Comparison of ENCODE assay signal across 8 cellular contexts in the genomic region with DNA sequence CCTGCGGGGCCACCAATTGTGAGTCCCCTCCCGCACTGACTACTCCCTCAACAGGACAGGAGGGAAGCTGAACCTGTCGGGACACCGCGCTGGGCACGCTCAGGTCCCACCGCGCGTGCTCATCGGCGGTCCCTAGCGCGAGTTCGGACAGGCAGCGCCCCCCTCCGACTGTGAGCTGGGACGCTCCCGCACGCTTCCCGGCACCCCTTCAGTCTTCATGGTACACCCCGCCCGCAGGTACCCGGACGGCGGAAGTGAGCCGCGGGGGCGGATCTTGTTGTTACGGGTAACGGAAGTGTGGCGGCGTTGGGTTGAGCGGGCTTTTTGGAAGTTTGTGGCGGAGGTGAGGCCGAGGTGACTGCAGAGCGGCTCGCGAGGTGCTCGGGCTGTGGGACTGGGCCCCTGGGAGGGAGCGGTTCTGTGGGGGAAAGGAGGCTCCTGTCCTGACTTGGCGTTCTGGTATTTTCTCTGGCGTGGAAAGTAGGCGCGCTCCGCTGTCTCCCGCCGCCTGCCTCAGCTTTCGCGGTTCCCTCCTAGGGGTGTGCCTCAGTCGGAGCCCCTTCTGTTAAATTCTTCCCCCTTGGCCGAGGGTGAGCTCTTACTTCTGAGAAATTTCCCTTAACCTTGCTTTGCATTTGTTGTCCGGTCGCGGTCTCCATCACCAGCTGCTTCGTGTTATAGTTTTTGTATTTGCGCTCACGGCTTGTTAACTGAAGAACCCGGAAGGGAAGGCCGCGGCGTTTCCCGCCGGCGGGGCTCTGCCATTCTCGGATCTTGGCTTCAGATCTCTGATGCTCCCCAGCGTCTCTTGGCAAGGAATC. TPM values are rescaled to one million over a fixed set of nuclear protein-coding genes. Genes with fewer than 3 reads are reported as not detected.
DNase-seq lines count a peak whose midpoint lies in the region; ATAC-seq and TF ChIP-seq lines count a peak whose summit lies in the region.

A gene (plus strand): TSS at position 289 of the 821 bp plus-strand sequence. CDS start 3,669 bp downstream, outside the sequence.

- no peaks in the 10 kb centered on the region for H3K9me3 Mint-ChIP-seq in IgD-negative memory B cell

- H3K27me3 Mint-ChIP-seq in IgD-negative memory B cell, result no peaks in the 10 kb centered on the region

- peak within 1 kb of the TSS; percentile 87 to 88 for H3K9ac ChIP-seq in mucosa of rectum (ENCODE audit: low read depth in 1 of 2, low read length in 2 of 2)

- peak within 1 kb of the TSS; percentile 66 to 98 (median 90) for H3K27ac Mint-ChIP-seq in IgD-negative memory B cell

- H3K4me1 ChIP-seq in mucosa of rectum (ENCODE audit: control insufficient read depth in 2 of 2, insufficient read depth in 2 of 2, low read length in 2 of 2), result peaks cover 7 to 11% of the 10 kb centered on the region in 2 donors

- TF ChIP-seq CTCF in epithelial cell of proximal tubule (conservative IDR thresholded peaks at IDR 0.05; ENCODE audit: low read depth, low read length), result peak; percentile 48

- no peaks in the 10 kb centered on the region for H3K27me3 ChIP-seq in mucosa of rectum (ENCODE audit: control insufficient read depth in 2 of 2, insufficient read depth in 2 of 2, low read length in 2 of 2)

- no peaks in the 10 kb centered on the region for H3K36me3 ChIP-seq in mucosa of rectum (ENCODE audit: control insufficient read depth in 2 of 2, insufficient read depth in 2 of 2, low read length in 2 of 2)

- H3K4me3 Mint-ChIP-seq in IgD-negative memory B cell, result peak within 1 kb of the TSS; percentile 92 to 99 (median 96)

- no peaks in the 10 kb centered on the region for H3K9me3 ChIP-seq in mucosa of rectum (ENCODE audit: control insufficient read depth in 2 of 2, low read length in 2 of 2)

- H3K4me3 ChIP-seq in epithelial cell of proximal tubule (ENCODE audit: low read depth, low read length), result peak within 1 kb of the TSS; percentile 93
- H3K4me3 ChIP-seq in mucosa of rectum (ENCODE audit: low read length in 2 of 2), result peak within 1 kb of the TSS; percentile 98

- H3K4me1 Mint-ChIP-seq in IgD-negative memory B cell, result peaks cover 10 to 20% (median 15%) of the 10 kb centered on the region in 3 donors

- peak; percentile 92 for ATAC-seq in GM21529 (IDR thresholded peaks at IDR 0.05; ENCODE audit: unreplicated experiment)

- peak within 1 kb of the TSS; percentile 0 to 23 for H3K27ac ChIP-seq in mucosa of rectum (ENCODE audit: low read depth in 2 of 2, low read length in 2 of 2)

- DNase-seq in DMS153 treated with DMSO at 0.1 percent for 48 hours (lab: John Stamatoyannopoulos, UW; ENCODE audit: unreplicated experiment) (peak; percentile 61), OCI-M1 (lab: John Stamatoyannopoulos, UW) (peak; percentile 97), activated T-cell treated with anti-CD3 and anti-CD28 coated beads for 4 hours (peak; percentile 99), epithelial cell of proximal tubule (ENCODE audit: low read depth) (peak; percentile 52)
- DNase-seq in stimulated activated CD8-positive, alpha-beta memory T cell treated with anti-CD3 and anti-CD28 coated beads, Interleukin-4, amount 100 ng/mL, for 48 hours, result peak; percentile 99

- H3K36me3 Mint-ChIP-seq in IgD-negative memory B cell, result peaks cover 2% of the 10 kb centered on the region

RNA-seq across cellular contexts. Expression of the gene that starts here (rescaled TPM):
- 3.4 TPM for polyA plus RNA-seq in IgD-negative memory B cell
- 49.4 and 53.2 TPM in 2 replicates for total RNA-seq in epithelial cell of proximal tubule

Comparison
In these comparisons a context has a peak if more than half of its experiments do, and no peak if none do; other contexts are left out.
1. Peak in every context shown above with its lines: DNase-seq, ATAC-seq, H3K4me3 ChIP-seq and H3K27ac ChIP-seq.